In genomic region chr6:101588343-101588742, GRCh38 we compare ENCODE assay signal across 30 cellular contexts.
"Had no signal": no experiment of that assay in that cellular context is flagged by ENCODE, and none has a peak within 500 bp of the region (broad histone marks: within the 10 kb centered on the region; RNA-seq: fewer than 3 reads in every experiment).

No MANE protein-coding gene starts in this region.

- H3K9me3 ChIP-seq: colonic mucosa had no signal

- H3K36me3 Mint-ChIP-seq: activated naive CD8-positive, alpha-beta T cell had no signal

- H3K4me3 ChIP-seq: colonic mucosa had no signal

- H3K4me3 Mint-ChIP-seq: activated B cell treated with CpG ODN at 0.5 μM for 24 hours; activated CD8-positive, alpha-beta T cell treated with anti-CD3 and anti-CD28 coated beads for 36 hours; activated naive CD8-positive, alpha-beta T cell; activated T-cell treated with anti-CD3 and anti-CD28 coated beads, Interleukin-2, amount 50 U/mL, for 4 hours; activated T-helper 17 cell treated with anti-CD3 and anti-CD28 coated beads, Interleukin-2, amount 50 U/mL, for 72 hours; endodermal cell; T-helper 17 cell; T-helper 2 cell treated with Interferon-gamma antibody and Interleukin-4, amounts not matched to agents 5 μg/mL and 100 μg/mL, for 36 hours had no signal

- H3K27me3 ChIP-seq: colonic mucosa had no signal

- H3K4me1 ChIP-seq: colonic mucosa had no signal

- DNase-seq: activated B cell treated with CpG ODN at 0.5 μM for 24 hours; activated CD4-positive, alpha-beta T cell treated with anti-CD3 and anti-CD28 coated beads for 48 hours; activated CD4-positive, alpha-beta T cell treated with anti-CD3 and anti-CD28 coated beads, Interleukin-2, amount 50 U/mL, for 1 hour; activated CD4-positive, alpha-beta T cell treated with anti-CD3 and anti-CD28 coated beads, Interleukin-2, amount 50 U/mL, for 48 hours; activated CD8-positive, alpha-beta memory T cell treated with anti-CD3 and anti-CD28 coated beads for 24 hours; activated CD8-positive, alpha-beta T cell treated with anti-CD3 and anti-CD28 coated beads for 36 hours; activated effector memory CD4-positive, alpha-beta T cell treated with Interleukin-2 at 50 U/mL for 16 hours; activated gamma-delta T cell treated with Interleukin-2 at 50 U/mL for 16 hours; activated naive CD4-positive, alpha-beta T cell treated with anti-CD3 and anti-CD28 coated beads, Interleukin-2, amount 50 U/mL, for 16 hours; activated naive CD4-positive, alpha-beta T cell treated with Interleukin-2 at 50 U/mL for 16 hours; activated T-cell treated with anti-CD3 and anti-CD28 coated beads, Interleukin-2, amount 50 U/mL, for 4 hours; amniotic stem cell; anterior cingulate cortex; colonic mucosa; effector CD8-positive, alpha-beta T cell; endodermal cell; foreskin fibroblast; glutamatergic neuron; SW 1271; T-helper 1 cell; T-helper 17 cell; T1000; WERI-Rb-1 had no signal

- H3K27me3 Mint-ChIP-seq: activated B cell treated with CpG ODN at 0.5 μM for 24 hours; activated CD8-positive, alpha-beta T cell treated with anti-CD3 and anti-CD28 coated beads for 36 hours; activated naive CD8-positive, alpha-beta T cell; activated T-helper 17 cell treated with anti-CD3 and anti-CD28 coated beads, Interleukin-2, amount 50 U/mL, for 72 hours; T-helper 17 cell had no signal

- ATAC-seq: activated CD4-positive, CD25-positive, alpha-beta regulatory T cell treated with anti-CD3 and anti-CD28 coated beads, Interleukin-2, amount 50 U/mL, for 24 hours; activated CD8-positive, alpha-beta T cell treated with anti-CD3 and anti-CD28 coated beads for 36 hours; activated T-cell treated with anti-CD3 and anti-CD28 coated beads, Interleukin-2, amount 50 U/mL, for 4 hours; activated T-helper 17 cell treated with anti-CD3 and anti-CD28 coated beads, Interleukin-2, amount 50 U/mL, for 72 hours; esophagus mucosa; T-helper 17 cell had no signal

- FAIRE-seq: astrocyte, frontal cortex had no signal

- H3K27ac Mint-ChIP-seq: activated B cell treated with CpG ODN at 0.5 μM for 24 hours; activated CD8-positive, alpha-beta T cell treated with anti-CD3 and anti-CD28 coated beads for 36 hours; activated naive CD8-positive, alpha-beta T cell; activated T-helper 17 cell treated with anti-CD3 and anti-CD28 coated beads, Interleukin-2, amount 50 U/mL, for 72 hours; endodermal cell; T-helper 17 cell; T-helper 2 cell treated with Interferon-gamma antibody and Interleukin-4, amounts not matched to agents 5 μg/mL and 100 μg/mL, for 36 hours had no signal

- H3K4me1 Mint-ChIP-seq: activated B cell treated with CpG ODN at 0.5 μM for 24 hours; activated T-helper 17 cell treated with anti-CD3 and anti-CD28 coated beads, Interleukin-2, amount 50 U/mL, for 72 hours; endodermal cell; T-helper 17 cell had no signal

- H3K36me3 ChIP-seq: colonic mucosa, WERI-Rb-1 had no signal

- H3K27ac ChIP-seq: colonic mucosa, WERI-Rb-1 had no signal

- H3K9me3 Mint-ChIP-seq: activated B cell treated with CpG ODN at 0.5 μM for 24 hours; activated CD8-positive, alpha-beta T cell treated with anti-CD3 and anti-CD28 coated beads for 36 hours; activated T-cell treated with anti-CD3 and anti-CD28 coated beads, Interleukin-2, amount 50 U/mL, for 4 hours; endodermal cell; T-helper 2 cell treated with Interferon-gamma antibody and Interleukin-4, amounts not matched to agents 5 μg/mL and 100 μg/mL, for 36 hours had no signal
